ENCODE assay signal across 1 cellular context in genomic region chr1:169794530-169795416, GRCh38.
A peak's percentile ranks its signal among the peaks of the same experiment; 100 is the strongest.
TF ChIP-seq lines count a peak whose summit lies in the region.

TSS of gene METTL18 (minus strand) at chr1:169794907. CDS start at chr1:169793695, 1,212 bp downstream.

TF ChIP-seq in HEK293, 187 proteins besides CTCF, POLR2A, EP300 and RAD21 (continued from another document):
- TF ChIP-seq ZNF324 (tag by site-specific recombination; IDR thresholded peaks at IDR 0.05) (peak; percentile 87), ZNF548 (tag by site-specific recombination; IDR thresholded peaks at IDR 0.05) (no peak), ZNF2 (tag by site-specific recombination; IDR thresholded peaks at IDR 0.05) (peak; percentile 58; the same call in 1 of the 2 replicates), PRDM1 (tag by site-specific recombination; IDR thresholded peaks at IDR 0.05) (no peak), ZNF174 (tag by site-specific recombination; IDR thresholded peaks at IDR 0.05) (no peak), ZNF610 (tag by site-specific recombination; IDR thresholded peaks at IDR 0.05; ENCODE audit: borderline replicate concordance) (0 out of 2 replicates have a peak, but pooled peaks have one; percentile 14), MZF1 (tag by site-specific recombination; IDR thresholded peaks at IDR 0.05; ENCODE audit: borderline replicate concordance) (peak; percentile 69; the same call in 1 of the 2 replicates), ZNF76 (tag by site-specific recombination; IDR thresholded peaks at IDR 0.05; ENCODE audit: borderline replicate concordance, low read depth) (peak; percentile 91), SP7 (tag by site-specific recombination; IDR thresholded peaks at IDR 0.05) (peak; percentile 76), IKZF3 (tag by site-specific recombination; IDR thresholded peaks at IDR 0.05) (peak; percentile 36; the same call in 1 of the 2 replicates), ZNF558 (tag by site-specific recombination; IDR thresholded peaks at IDR 0.05) (peak; percentile 71), ZNF660 (tag by site-specific recombination; IDR thresholded peaks at IDR 0.05) (peak; percentile 89), ZNF335 (tag by site-specific recombination; conservative IDR thresholded peaks at IDR 0.05) (peak; percentile 89), ZFHX2 (tag by site-specific recombination; conservative IDR thresholded peaks at IDR 0.05) (peak; percentile 63), ZXDB (tag by site-specific recombination; IDR thresholded peaks at IDR 0.05) (peak; percentile 94), KLF1 (tag by site-specific recombination; IDR thresholded peaks at IDR 0.05) (no peak), SCRT1 (tag by site-specific recombination; IDR thresholded peaks at IDR 0.05; ENCODE audit: borderline replicate concordance) (no peak), ZNF501 (tag by site-specific recombination; IDR thresholded peaks at IDR 0.05) (peak; percentile 85), PATZ1 (tag by site-specific recombination; IDR thresholded peaks at IDR 0.05) (0 out of 2 replicates have a peak, but pooled peaks have one; percentile 47), ZNF19 (tag by site-specific recombination; IDR thresholded peaks at IDR 0.05; ENCODE audit: low read depth) (no peak), ZNF510 (tag by site-specific recombination; IDR thresholded peaks at IDR 0.05; ENCODE audit: insufficient replicate concordance) (no peak), ZNF600 (tag by site-specific recombination; IDR thresholded peaks at IDR 0.05) (peak; percentile 61; the same call in 1 of the 2 replicates), ZNF133 (tag by site-specific recombination; IDR thresholded peaks at IDR 0.05) (no peak), ZNF785 (tag by site-specific recombination; IDR thresholded peaks at IDR 0.05) (no peak), ZBTB20 (tag by site-specific recombination; IDR thresholded peaks at IDR 0.05) (peak; percentile 74; the same call in 1 of the 2 replicates), ZSCAN4 (tag by site-specific recombination; IDR thresholded peaks at IDR 0.05) (peak; percentile 17; the same call in 1 of the 2 replicates), ZBTB11 (tag by site-specific recombination; conservative IDR thresholded peaks at IDR 0.05; ENCODE audit: low read depth) (peak; percentile 97), ZNF121 (tag by site-specific recombination; IDR thresholded peaks at IDR 0.05) (peak; percentile 85), ZNF449 (tag by site-specific recombination; IDR thresholded peaks at IDR 0.05) (peak; percentile 22; the same call in 1 of the 2 replicates), KLF16 (tag by site-specific recombination; IDR thresholded peaks at IDR 0.05) (peak; percentile 37; the same call in 1 of the 2 replicates), ZNF394 (tag by site-specific recombination; IDR thresholded peaks at IDR 0.05; ENCODE audit: borderline replicate concordance) (peak; percentile 31; the same call in 1 of the 2 replicates), ZBTB1 (tag by site-specific recombination; IDR thresholded peaks at IDR 0.05) (no peak), ZBTB17 (tag by site-specific recombination; IDR thresholded peaks at IDR 0.05) (peak; percentile 51), ZNF433 (tag by site-specific recombination; IDR thresholded peaks at IDR 0.05; ENCODE audit: low read depth) (no peak), ZNF580 (tag by site-specific recombination; IDR thresholded peaks at IDR 0.05) (peak; percentile 74; the same call in 1 of the 2 replicates), SCRT2 (tag by site-specific recombination; IDR thresholded peaks at IDR 0.05) (0 out of 2 replicates have a peak, but pooled peaks have one; percentile 24), SP2 (tag by site-specific recombination; IDR thresholded peaks at IDR 0.05) (peak; percentile 71)
